17 cellular contexts compared by ENCODE assay signal in genomic region chr5:131318455-131318854, GRCh38.
"Had no signal": no experiment of that assay in that cellular context is flagged by ENCODE, and none has a peak within 500 bp of the region (broad histone marks: within the 10 kb centered on the region; RNA-seq: fewer than 3 reads in every experiment).

No MANE protein-coding gene starts in this region.

- H3K36me3 ChIP-seq: colonic mucosa had no signal

- H3K27me3 ChIP-seq: colonic mucosa, foreskin keratinocyte had no signal

- ATAC-seq: foreskin keratinocyte, left cardiac atrium, lower lobe of right lung had no signal

- H3K27ac Mint-ChIP-seq: endodermal cell, mesothelial cell of epicardium, nephron progenitor cell, type B pancreatic cell had no signal

- H3K27me3 Mint-ChIP-seq: memory B cell, type B pancreatic cell had no signal

- H3K9me3 Mint-ChIP-seq: memory B cell, type B pancreatic cell had no signal

- H3K4me1 ChIP-seq: colonic mucosa had no signal

- H3K4me3 ChIP-seq: colonic mucosa, left ventricle myocardium inferior, lower lobe of right lung had no signal

- H3K9me3 ChIP-seq: colonic mucosa, left ventricle myocardium inferior, lower lobe of right lung had no signal

- H3K27ac ChIP-seq: colonic mucosa, foreskin keratinocyte, left ventricle myocardium inferior, lower lobe of right lung had no signal

- DNase-seq: colonic mucosa; effector CD4-positive, alpha-beta T cell; endodermal cell; erythroblast; foreskin keratinocyte; kidney; left cardiac atrium; left ventricle myocardium inferior; lower lobe of right lung; nephron progenitor cell; posterior cingulate gyrus; small intestine; stimulated activated CD4-positive, alpha-beta T cell treated with anti-CD3 and anti-CD28 coated beads, Interleukin-12 subunit alpha, Interleukin-12 subunit beta, amount 100 ng/mL, for 4 hours; stimulated activated naive CD4-positive, alpha-beta T cell treated with Interleukin-2 at 50 U/mL for 16 hours had no signal

- H3K4me3 Mint-ChIP-seq: endodermal cell, memory B cell, mesothelial cell of epicardium, nephron progenitor cell, type B pancreatic cell had no signal
